9 cellular contexts compared by ENCODE assay signal in genomic region chr18:23617412-23618009, GRCh38. TPM values are rescaled to one million over a fixed set of nuclear protein-coding genes. Genes with fewer than 3 reads are reported as not detected.
DNase-seq lines count a peak whose midpoint lies in the region; ATAC-seq and TF ChIP-seq lines count a peak whose summit lies in the region.
"Had no signal": no experiment of that assay in that cellular context is flagged by ENCODE, and none has a peak within 500 bp of the region (broad histone marks: within the 10 kb centered on the region; RNA-seq: fewer than 3 reads in every experiment).

No MANE protein-coding gene starts in this region.

- TF ChIP-seq CTCF in Loucy (conservative IDR thresholded peaks at IDR 0.05; ENCODE audit: low read length) (no peak), HFFc6 (IDR thresholded peaks at IDR 0.05) (no peak)

- H3K9me3 Mint-ChIP-seq in stimulated activated memory B cell treated with anti-CD40 and anti-IgM and Interleukin-4, amounts not matched to agents 10 μg/mL and 1 μg/mL and 100 μg/mL, for 72 hours: no peaks in the 10 kb centered on the region
- H3K9me3 Mint-ChIP-seq in HFFc6: no peaks in the 10 kb centered on the region

- peaks cover 51% of the 10 kb centered on the region for H3K27me3 Mint-ChIP-seq in stimulated activated memory B cell treated with anti-CD40 and anti-IgM and Interleukin-4, amounts not matched to agents 10 μg/mL and 1 μg/mL and 100 μg/mL, for 72 hours
- H3K27me3 Mint-ChIP-seq in HFFc6 (ENCODE audit: insufficient read depth) (peaks cover 18% of the 10 kb centered on the region), T-helper 17 cell (peaks cover 50% of the 10 kb centered on the region)

- H3K9me3 ChIP-seq in Loucy (ENCODE audit: insufficient read depth, low read depth, low read length): no peaks in the 10 kb centered on the region
- H3K9me3 ChIP-seq in T-helper 17 cell (ENCODE audit: control insufficient read depth, low read length, poor library complexity, severe bottlenecking): no peaks in the 10 kb centered on the region

- no peaks in the 10 kb centered on the region for H3K36me3 ChIP-seq in Loucy (ENCODE audit: insufficient read depth, low read length)

- no peaks in the 10 kb centered on the region for H4K20me1 ChIP-seq in Loucy (ENCODE audit: insufficient read depth, low read length, poor library complexity, severe bottlenecking)

- H3F3A ChIP-seq in Loucy (ENCODE audit: low read depth): no peaks in the 10 kb centered on the region

- H3K27me3 ChIP-seq in Loucy (ENCODE audit: insufficient read depth, low read length, poor library complexity, severe bottlenecking): no peaks in the 10 kb centered on the region

- H3K4me3 Mint-ChIP-seq in stimulated activated memory B cell treated with anti-CD40 and anti-IgM and Interleukin-4, amounts not matched to agents 10 μg/mL and 1 μg/mL and 100 μg/mL, for 72 hours: peak overlapping the region; percentile 32
- no peak overlapping the region for H3K4me3 Mint-ChIP-seq in HFFc6
- H3K4me3 Mint-ChIP-seq in T-helper 17 cell: no peak overlapping the region

- H3K9me2 ChIP-seq in Loucy (replicated peaks; ENCODE audit: low read depth, low read length): no peaks in the 10 kb centered on the region

- no peak overlapping the region for H3K4me3 ChIP-seq in Loucy (ENCODE audit: low read length, poor library complexity, severe bottlenecking)

- H3K79me2 ChIP-seq in Loucy (ENCODE audit: insufficient read depth, low read length): no peaks in the 10 kb centered on the region

- DNase-seq in HFFc6 (no peak), T-helper 17 cell (no peak)
- DNase-seq: DMS 273 treated with DMSO at 0.1 percent for 48 hours, posterior cingulate gyrus had no signal

- no peaks in the 10 kb centered on the region for H3K4me1 ChIP-seq in Loucy (ENCODE audit: insufficient read depth, low read length, poor library complexity, severe bottlenecking)

- H3K4me2 ChIP-seq in Loucy (ENCODE audit: low read depth, low read length, poor library complexity, severe bottlenecking): no peak overlapping the region

- no peaks in the 10 kb centered on the region for H3K36me3 Mint-ChIP-seq in stimulated activated memory B cell treated with anti-CD40 and anti-IgM and Interleukin-4, amounts not matched to agents 10 μg/mL and 1 μg/mL and 100 μg/mL, for 72 hours
- no peaks in the 10 kb centered on the region for H3K36me3 Mint-ChIP-seq in HFFc6 (ENCODE audit: low read depth)
- peaks cover 8% of the 10 kb centered on the region for H3K36me3 Mint-ChIP-seq in T-helper 17 cell (ENCODE audit: low read depth)

- ATAC-seq in GM19023 (IDR thresholded peaks at IDR 0.05; ENCODE audit: unreplicated experiment): peak; percentile 37
- peak; percentile 41 for ATAC-seq in HG02588 (IDR thresholded peaks at IDR 0.05; ENCODE audit: unreplicated experiment)
- no peak for ATAC-seq in stimulated activated memory B cell treated with anti-CD40 and anti-IgM and Interleukin-4, amounts not matched to agents 10 μg/mL and 1 μg/mL and 100 μg/mL, for 72 hours
- ATAC-seq in GM21360 (IDR thresholded peaks at IDR 0.05; ENCODE audit: unreplicated experiment): no peak
- ATAC-seq in T-helper 17 cell: no peak

- peak overlapping the region; percentile 48 for H2AFZ ChIP-seq in Loucy (ENCODE audit: low read length)

- no peak overlapping the region for H3K9ac ChIP-seq in Loucy (ENCODE audit: low read depth, low read length, poor library complexity, severe bottlenecking)

- peak overlapping the region; percentile 2 for H3K27ac Mint-ChIP-seq in stimulated activated memory B cell treated with anti-CD40 and anti-IgM and Interleukin-4, amounts not matched to agents 10 μg/mL and 1 μg/mL and 100 μg/mL, for 72 hours
- no peak overlapping the region for H3K27ac Mint-ChIP-seq in HFFc6
- no peak overlapping the region for H3K27ac Mint-ChIP-seq in T-helper 17 cell

- H3K4me1 Mint-ChIP-seq in stimulated activated memory B cell treated with anti-CD40 and anti-IgM and Interleukin-4, amounts not matched to agents 10 μg/mL and 1 μg/mL and 100 μg/mL, for 72 hours: peaks cover 32% of the 10 kb centered on the region
- H3K4me1 Mint-ChIP-seq in HFFc6 (ENCODE audit: low read depth): peaks cover 7% of the 10 kb centered on the region
- H3K4me1 Mint-ChIP-seq in T-helper 17 cell: peaks cover 13% of the 10 kb centered on the region

RNA-seq across cellular contexts. Expression of gene NPC1, which starts 31.2 kb away (rescaled TPM):
- 10 to 100 TPM; 25.4 to 46.2 (median 34.3) TPM for total RNA-seq in HFFc6 (2021; fragmentation: NEBNext Ultra II Directional; extraction: Animal tissue kit (Norgen Biotek cat#: 25700))
- total RNA-seq in T-helper 17 cell: 10 to 100 TPM; 43.5 to 45.8 TPM

RNA-seq across cellular contexts. Expression of gene ANKRD29, which starts 45.2 kb away (rescaled TPM):
- under 1 TPM; 0.13 to 0.50 (median 0.22) TPM for total RNA-seq in HFFc6 (2021; fragmentation: NEBNext Ultra II Directional; extraction: Animal tissue kit (Norgen Biotek cat#: 25700))
- under 1 TPM; 0.25 to 0.26 TPM for total RNA-seq in T-helper 17 cell

Comparison
In these comparisons a context has a peak if more than half of its experiments do, and no peak if none do; other contexts are left out.
1. ATAC-seq: peak in GM19023 (single experiment) and HG02588 (single experiment); none in stimulated activated memory B cell treated with anti-CD40 and anti-IgM and Interleukin-4, amounts not matched to agents 10 μg/mL and 1 μg/mL and 100 μg/mL, for 72 hours (single experiment), GM21360 (single experiment) and T-helper 17 cell (single experiment).